In the genomic region with DNA sequence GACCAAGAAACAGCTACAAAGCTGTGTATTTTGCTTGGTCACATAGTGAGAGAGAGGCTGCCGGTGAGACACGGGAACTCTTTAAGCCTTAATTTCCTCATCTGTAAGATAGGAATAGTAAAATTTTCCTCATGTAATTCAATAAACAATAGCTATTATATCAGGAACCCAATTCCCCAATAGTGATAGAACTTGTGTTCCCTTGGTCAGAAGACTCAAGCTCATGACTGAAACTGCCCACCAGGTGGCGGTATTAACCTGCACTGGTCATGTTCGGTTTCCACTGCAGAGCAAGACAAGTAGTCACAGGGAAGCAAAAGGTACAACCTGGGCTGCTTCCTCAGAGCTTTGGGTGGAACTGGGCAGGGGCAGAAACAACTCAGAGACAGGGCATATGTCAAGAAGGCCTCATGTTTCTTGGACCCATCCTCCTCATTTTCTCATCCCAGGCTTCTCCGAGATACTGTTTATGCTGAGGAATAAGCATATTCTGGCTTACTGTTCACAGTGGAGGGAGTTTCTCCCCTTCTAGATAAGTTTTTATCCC, we compare ENCODE assay signal across 8 cellular contexts. TPM values are rescaled to one million over a fixed set of nuclear protein-coding genes. Genes with fewer than 3 reads are reported as not detected.
DNase-seq lines count a peak whose midpoint lies in the region; ATAC-seq, FAIRE-seq and TF ChIP-seq lines count a peak whose summit lies in the region.

No MANE protein-coding gene starts in this region.

- CTCF ChIA-PET in A549 (lab: Yijun Ruan, JAX): interaction anchor here (0.6 to 34.0 kb wide), 36 partner anchors 7 to 431 kb away, joined by 3 to 1206 read pairs (median 10); a partner anchor contains a TSS

- no peak overlapping the region for H3K4me3 Mint-ChIP-seq in activated naive CD8-positive, alpha-beta T cell treated with anti-CD3 and anti-CD28 coated beads for 36 hours

- POLR2A ChIA-PET in A549 (lab: Yijun Ruan, JAX): interaction anchor here (0.6 to 1.6 kb wide), 7 partner anchors 9 to 75 kb away, joined by 3 to 20 read pairs (median 7); a partner anchor contains a TSS

- 18% methylated on average over 5 of the region's 5 CpGs for WGBS in A549 (ENCODE audit: missing lambda C conversion rate)
- 19% methylated on average over 5 of the region's 5 CpGs for WGBS in prostate gland
- WGBS in aorta, 2 donors: 20% methylated on average over 5 of the region's 5 CpGs

- TF ChIP-seq CTCF in A549 (IDR thresholded peaks at IDR 0.05) (peak; percentile 91), cardiac muscle cell (IDR thresholded peaks at IDR 0.05; ENCODE audit: low read depth, low read length) (peak; percentile 89), prostate gland (IDR thresholded peaks at IDR 0.05) (peak; percentile 70 to 96 (median 93))

- H3K4me1 ChIP-seq in A549 (peaks cover 7% of the 10 kb centered on the region; the same call in 1 of the 3 replicates), cardiac muscle cell (ENCODE audit: low read depth) (no peaks in the 10 kb centered on the region), prostate gland (replicated peaks) (no peaks in the 10 kb centered on the region), aorta (ENCODE audit: control insufficient read depth in 1 of 2, insufficient read depth in 2 of 2, low read length in 2 of 2) (no peaks in the 10 kb centered on the region)

- H3K9me3 Mint-ChIP-seq in activated naive CD8-positive, alpha-beta T cell treated with anti-CD3 and anti-CD28 coated beads for 36 hours: no peaks in the 10 kb centered on the region

- no peak for TF ChIP-seq EP300 in A549 (IDR thresholded peaks at IDR 0.05)

- no peak overlapping the region for H3K4me2 ChIP-seq in A549

- no peak for TF ChIP-seq POLR2A in A549 (IDR thresholded peaks at IDR 0.05; ENCODE audit: low read length)
- no peak for TF ChIP-seq POLR2A in prostate gland (IDR thresholded peaks at IDR 0.05)

- no peaks in the 10 kb centered on the region for H3K36me3 Mint-ChIP-seq in activated naive CD8-positive, alpha-beta T cell treated with anti-CD3 and anti-CD28 coated beads for 36 hours

- DNase-seq in A549 (ENCODE audit: low read depth in 1 of 2, low spot score in 1 of 2) (peak; percentile 78 to 88), NCI-H146 (lab: John Stamatoyannopoulos, UW) (peak; percentile 78), SW 1271 (lab: John Stamatoyannopoulos, UW) (peak; percentile 46 to 77), cardiac muscle cell (ENCODE audit: low read depth in 1 of 2, low spot score in 1 of 2) (peak; percentile 91 to 92), prostate gland (ENCODE audit: low spot score) (peak; percentile 92), aorta (peak; percentile 90 to 93)
- peak; percentile 79 for DNase-seq in activated naive CD8-positive, alpha-beta T cell treated with anti-CD3 and anti-CD28 coated beads for 36 hours

- H3K27me3 ChIP-seq in cardiac muscle cell (no peaks in the 10 kb centered on the region), prostate gland (replicated peaks; ENCODE audit: insufficient read depth) (no peaks in the 10 kb centered on the region), aorta (ENCODE audit: control insufficient read depth in 1 of 2, insufficient read depth in 2 of 2, low read length in 1 of 2) (no peaks in the 10 kb centered on the region)

- H3K27me3 Mint-ChIP-seq in activated naive CD8-positive, alpha-beta T cell treated with anti-CD3 and anti-CD28 coated beads for 36 hours: no peaks in the 10 kb centered on the region

- intact Hi-C loops in prostate gland (cut with DNase I) (loop anchor here (2.0 kb wide), 1 partner anchor 70 kb away; a partner anchor contains a TSS), aorta (cut with DNase I) (loop anchor here (1.0 to 10.0 kb wide), 3 partner anchors 72 to 432 kb away; no protein-coding TSS in a partner anchor)

- FAIRE-seq in A549 (lab: Jason Lieb, UNC): no peak

- no peak overlapping the region for H3K27ac ChIP-seq in A549
- no peak overlapping the region for H3K27ac ChIP-seq in cardiac muscle cell
- no peak overlapping the region for H3K27ac ChIP-seq in prostate gland
- no peak overlapping the region for H3K27ac ChIP-seq in aorta (ENCODE audit: low read depth in 1 of 2, low read length in 2 of 2)

- no peak overlapping the region for H3K4me3 ChIP-seq in A549
- no peak overlapping the region for H3K4me3 ChIP-seq in cardiac muscle cell
- H3K4me3 ChIP-seq in prostate gland: no peak overlapping the region
- H3K4me3 ChIP-seq in aorta (ENCODE audit: low read length in 2 of 2): no peak overlapping the region

- no peak overlapping the region for H3K27ac Mint-ChIP-seq in activated naive CD8-positive, alpha-beta T cell treated with anti-CD3 and anti-CD28 coated beads for 36 hours

- H3K4me1 Mint-ChIP-seq in activated naive CD8-positive, alpha-beta T cell treated with anti-CD3 and anti-CD28 coated beads for 36 hours: no peaks in the 10 kb centered on the region

- ATAC-seq in A549 (peak; percentile 51 to 59; a peak in 4 of 6 replicates), GM18868 (IDR thresholded peaks at IDR 0.05; ENCODE audit: unreplicated experiment) (peak; percentile 55), aorta (ENCODE audit: low FRiP score) (peak; percentile 70)

- H3K36me3 ChIP-seq in cardiac muscle cell (no peaks in the 10 kb centered on the region), prostate gland (no peaks in the 10 kb centered on the region), aorta (ENCODE audit: control insufficient read depth in 1 of 2, insufficient read depth in 2 of 2, low read length in 1 of 2) (peaks cover 0 to 3% of the 10 kb centered on the region in 2 donors)

- H3K9me3 ChIP-seq in A549 (no peaks in the 10 kb centered on the region), cardiac muscle cell (ENCODE audit: low read depth) (no peaks in the 10 kb centered on the region), prostate gland (no peaks in the 10 kb centered on the region), aorta (ENCODE audit: control insufficient read depth, low read length) (no peaks in the 10 kb centered on the region)

- peak; percentile 82 to 93 for TF ChIP-seq RAD21 in A549 (conservative IDR thresholded peaks at IDR 0.05 in 1 of 2, IDR thresholded peaks at IDR 0.05 in 1 of 2)

TF ChIP-seq in A549, 52 proteins besides CTCF, POLR2A, EP300 and RAD21 (continues in another document):
- TF ChIP-seq SMC3 (IDR thresholded peaks at IDR 0.05): peak; percentile 84

RNA-seq across cellular contexts. Expression of a gene that starts 4.2 kb away (rescaled TPM):
- polyA plus RNA-seq in A549 (2011; rRNA removed) (98.0 and 152 TPM in 2 replicates), A549 (2017; fragmentation: RNase III; extraction: RNeasy Plus Mini Kit Qiagen cat#74134 plus additional on column Dnase treatment) (53.4 to 68.0 TPM (median 59.0 TPM) in 3 replicates), cardiac muscle cell (18.9 and 19.9 TPM in 2 replicates), aorta (1 to 10 TPM; 2.2 to 3.8 TPM)
- polyA plus RNA-seq in A549 (2012; cell fraction: cytosol; rRNA removed): 46.7 and 67.4 TPM in 2 replicates
- 71.5 and 76.7 TPM in 2 replicates for polyA plus RNA-seq in A549 (2012; cell fraction: nucleus; rRNA removed)
- 137 and 160 TPM in 2 replicates for polyA minus RNA-seq in A549 (2011; rRNA and poly(A)+ RNA removed)
- total RNA-seq in activated naive CD8-positive, alpha-beta T cell treated with anti-CD3 and anti-CD28 coated beads for 36 hours: 1 to 10 TPM in 1 of 2 experiments, under 1 TPM in 1; 0.90 to 1.0 TPM
- total RNA-seq in cardiac muscle cell (33.8 and 39.3 TPM in 2 replicates), prostate gland (10 to 100 TPM; 21.0 to 27.9 TPM), aorta (10 to 100 TPM; 12.9 to 16.2 TPM)

RNA-seq across cellular contexts. Expression of a gene that starts 23.4 kb away (rescaled TPM):
- polyA plus RNA-seq in A549 (2011; rRNA removed) (9.7 and 10.1 TPM in 2 replicates), A549 (2017; fragmentation: RNase III; extraction: RNeasy Plus Mini Kit Qiagen cat#74134 plus additional on column Dnase treatment) (5.6 to 6.8 TPM (median 5.7 TPM) in 3 replicates), cardiac muscle cell (6.7 and 10.5 TPM in 2 replicates), aorta (10 to 100 TPM in 1 of 2 donors, 1 to 10 TPM in 1; 8.8 to 11.0 TPM)
- 7.8 and 8.4 TPM in 2 replicates for polyA plus RNA-seq in A549 (2012; cell fraction: cytosol; rRNA removed)
- polyA plus RNA-seq in A549 (2012; cell fraction: nucleus; rRNA removed): 18.6 and 22.8 TPM in 2 replicates
- 16.3 and 18.8 TPM in 2 replicates for polyA minus RNA-seq in A549 (2011; rRNA and poly(A)+ RNA removed)
- 10 to 100 TPM; 10.5 to 11.1 TPM for total RNA-seq in activated naive CD8-positive, alpha-beta T cell treated with anti-CD3 and anti-CD28 coated beads for 36 hours
- total RNA-seq in cardiac muscle cell (7.9 and 26.3 TPM in 2 replicates), prostate gland (10 to 100 TPM; 15.1 to 17.6 TPM), aorta (1 to 10 TPM; 5.5 to 8.6 TPM)

RNA-seq across cellular contexts. Expression of a gene that starts 29.7 kb away (rescaled TPM):
- polyA plus RNA-seq in A549 (2011; rRNA removed) (69.3 and 76.0 TPM in 2 replicates), A549 (2017; fragmentation: RNase III; extraction: RNeasy Plus Mini Kit Qiagen cat#74134 plus additional on column Dnase treatment) (35.9 to 42.6 TPM (median 37.3 TPM) in 3 replicates), cardiac muscle cell (28.3 and 59.7 TPM in 2 replicates), aorta (10 to 100 TPM; 39.5 to 62.7 TPM)
- 32.4 and 37.5 TPM in 2 replicates for polyA plus RNA-seq in A549 (2012; cell fraction: cytosol; rRNA removed)
- 33.2 and 48.7 TPM in 2 replicates for polyA plus RNA-seq in A549 (2012; cell fraction: nucleus; rRNA removed)
- 33.1 and 40.3 TPM in 2 replicates for polyA minus RNA-seq in A549 (2011; rRNA and poly(A)+ RNA removed)
- total RNA-seq in activated naive CD8-positive, alpha-beta T cell treated with anti-CD3 and anti-CD28 coated beads for 36 hours: 10 to 100 TPM; 51.9 to 53.6 TPM
- total RNA-seq in cardiac muscle cell (60.7 and 84.5 TPM in 2 replicates), prostate gland (10 to 100 TPM; 39.8 to 53.3 TPM), aorta (10 to 100 TPM; 19.7 to 33.9 TPM)

RNA-seq across cellular contexts. Expression of a gene that starts 48.1 kb away (rescaled TPM):
- polyA plus RNA-seq in A549 (2011; rRNA removed) (283 and 337 TPM in 2 replicates), A549 (2017; fragmentation: RNase III; extraction: RNeasy Plus Mini Kit Qiagen cat#74134 plus additional on column Dnase treatment) (352 to 365 TPM (median 363 TPM) in 3 replicates), cardiac muscle cell (304 and 326 TPM in 2 replicates), aorta (100 to 1,000 TPM; 103 to 116 TPM)
- 501 and 506 TPM in 2 replicates for polyA plus RNA-seq in A549 (2012; cell fraction: cytosol; rRNA removed)
- polyA plus RNA-seq in A549 (2012; cell fraction: nucleus; rRNA removed): 330 and 348 TPM in 2 replicates
- 282 and 294 TPM in 2 replicates for polyA minus RNA-seq in A549 (2011; rRNA and poly(A)+ RNA removed)
- total RNA-seq in activated naive CD8-positive, alpha-beta T cell treated with anti-CD3 and anti-CD28 coated beads for 36 hours: 100 to 1,000 TPM; 162 to 164 TPM
- total RNA-seq in cardiac muscle cell (124 and 255 TPM in 2 replicates), prostate gland (100 to 1,000 TPM; 124 to 152 TPM), aorta (10 to 100 TPM; 67.7 to 68.4 TPM)

RNA-seq across cellular contexts. Expression of a gene that starts 55.4 kb away (rescaled TPM):
- polyA plus RNA-seq in A549 (2011; rRNA removed): not detected in 2 replicates
- polyA plus RNA-seq in A549 (2012; cell fraction: cytosol; rRNA removed): not detected in 2 replicates
- polyA plus RNA-seq in A549 (2012; cell fraction: nucleus; rRNA removed): not detected in 2 replicates
- not detected in 3 replicates for polyA plus RNA-seq in A549 (2017; fragmentation: RNase III; extraction: RNeasy Plus Mini Kit Qiagen cat#74134 plus additional on column Dnase treatment)
- polyA minus RNA-seq in A549 (2011; rRNA and poly(A)+ RNA removed): not detected in 2 replicates
- total RNA-seq in activated naive CD8-positive, alpha-beta T cell treated with anti-CD3 and anti-CD28 coated beads for 36 hours: not detected
- total RNA-seq in cardiac muscle cell: 0.12 TPM in 1 of 2 replicates, not detected in the other
- not detected in 2 replicates for polyA plus RNA-seq in cardiac muscle cell
- total RNA-seq in prostate gland: not detected
- total RNA-seq in aorta: not detected
- not detected for polyA plus RNA-seq in aorta

Comparison
In these comparisons a context has a peak if more than half of its experiments do, and no peak if none do; other contexts are left out.
1. RNA of a gene that starts 4.2 kb away (total RNA-seq): 33.8 to 39.3 TPM in cardiac muscle cell, 21.0 to 27.9 TPM in prostate gland and 12.9 to 16.2 TPM in aorta; 0.90 to 1.0 TPM in activated naive CD8-positive, alpha-beta T cell treated with anti-CD3 and anti-CD28 coated beads for 36 hours; every median in the first group is over 4 times any median in the second.
2. Peak in every context shown above with its lines, with median percentiles within 50 percentile points of each other: ATAC-seq, DNase-seq and CTCF ChIP-seq.